Comparison of ENCODE assay signal across 11 cellular contexts in the genomic region with DNA sequence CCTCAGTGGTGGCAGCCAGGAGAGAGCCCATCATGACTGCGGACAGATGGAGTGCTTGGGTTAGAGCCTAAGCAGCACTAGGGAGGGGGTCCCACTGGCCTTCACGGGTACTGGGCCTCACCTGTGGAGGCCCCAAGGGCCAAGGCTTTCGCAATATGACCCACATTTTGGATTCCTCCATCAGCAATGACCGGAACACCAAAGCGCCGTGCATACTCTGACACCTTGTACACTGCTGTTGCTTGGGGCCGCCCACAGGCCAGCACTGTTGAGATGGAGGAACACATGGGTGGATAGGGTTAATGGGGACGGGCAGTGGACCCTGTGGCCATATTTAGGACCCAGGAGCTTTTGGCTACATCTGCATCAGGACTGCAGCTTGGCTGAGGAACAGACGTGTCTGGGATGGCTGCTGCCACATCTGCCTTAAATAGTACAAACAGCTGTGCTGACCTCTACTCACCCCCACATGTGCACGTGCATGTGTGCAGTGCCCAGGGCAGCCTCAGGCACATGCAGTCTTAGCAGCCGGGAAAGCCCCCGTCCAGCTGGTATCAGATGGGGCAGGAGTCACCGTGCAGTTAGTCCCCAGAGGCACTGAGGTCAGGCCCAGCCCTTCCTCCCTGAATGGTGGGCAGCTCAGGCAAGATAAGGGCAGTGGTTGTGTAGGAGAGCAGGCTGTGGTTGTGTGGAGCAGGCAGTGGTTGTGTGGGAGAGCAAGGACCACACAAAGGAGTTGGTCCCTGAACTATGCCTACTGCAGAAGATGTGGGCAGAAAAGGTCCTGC. TPM values are rescaled to one million over a fixed set of nuclear protein-coding genes. Genes with fewer than 3 reads are reported as not detected.
DNase-seq lines count a peak whose midpoint lies in the region; ATAC-seq and TF ChIP-seq lines count a peak whose summit lies in the region.
"Had no signal": no experiment of that assay in that cellular context is flagged by ENCODE, and none has a peak within 500 bp of the region (broad histone marks: within the 10 kb centered on the region; RNA-seq: fewer than 3 reads in every experiment).

No MANE protein-coding gene starts in this region.

- no peaks in the 10 kb centered on the region for H3K9me3 ChIP-seq in neural progenitor cell (ENCODE audit: low read depth)
- H3K9me3 ChIP-seq: SJSA1, uterus had no signal

- H3K36me3 ChIP-seq in neural progenitor cell, result no peaks in the 10 kb centered on the region
- H3K36me3 ChIP-seq: uterus had no signal

- H3K27me3 ChIP-seq in neural progenitor cell, result no peaks in the 10 kb centered on the region
- H3K27me3 ChIP-seq: SJSA1, uterus had no signal

- H3K4me1 Mint-ChIP-seq in dendritic cell treated with granulocyte-macrophage colony-stimulating factor and Interleukin-4, amounts not matched to agents 40 ng/mL and 50 ng/mL, for 4 days (ENCODE audit: low read depth), result peaks cover 73% of the 10 kb centered on the region
- H3K4me1 Mint-ChIP-seq in neural progenitor cell, result peaks cover 32% of the 10 kb centered on the region

- no peak overlapping the region for H3K9ac ChIP-seq in neural progenitor cell

- H3K4me3 ChIP-seq in GM12865 (ENCODE audit: low read depth, low read length) (no peak overlapping the region), neural progenitor cell (no peak overlapping the region)
- H3K4me3 ChIP-seq: SJSA1, uterus had no signal

- intact Hi-C loops in dendritic cell treated with granulocyte-macrophage colony-stimulating factor and Interleukin-4, amounts not matched to agents 40 ng/mL and 50 ng/mL, for 4 days (cut with micrococcal nuclease), result loop anchor here (5.0 kb wide), 2 partner anchors 33 to 67 kb away; partner anchors contain the start of genes P4HTM and QRICH1

- TF ChIP-seq CTCF in 22Rv1 (IDR thresholded peaks at IDR 0.05) (no peak), GM12865 (IDR thresholded peaks at IDR 0.05; ENCODE audit: insufficient read depth, low read depth, low read length, missing control alignments) (no peak), neural progenitor cell (IDR thresholded peaks at IDR 0.05) (no peak)

- peaks cover 19% of the 10 kb centered on the region for H3K4me1 ChIP-seq in neural progenitor cell

- H2AFZ ChIP-seq in neural progenitor cell (replicated peaks), result no peak overlapping the region

- H3K4me3 Mint-ChIP-seq in dendritic cell treated with granulocyte-macrophage colony-stimulating factor and Interleukin-4, amounts not matched to agents 40 ng/mL and 50 ng/mL, for 4 days, result no peak overlapping the region
- H3K4me3 Mint-ChIP-seq in neural progenitor cell, result no peak overlapping the region
- H3K4me3 Mint-ChIP-seq: central memory CD8-positive, alpha-beta T cell had no signal

- no peaks in the 10 kb centered on the region for H3K9me3 Mint-ChIP-seq in dendritic cell treated with granulocyte-macrophage colony-stimulating factor and Interleukin-4, amounts not matched to agents 40 ng/mL and 50 ng/mL, for 4 days
- H3K9me3 Mint-ChIP-seq in neural progenitor cell, result no peaks in the 10 kb centered on the region
- H3K9me3 Mint-ChIP-seq: central memory CD8-positive, alpha-beta T cell had no signal

- H3K27ac Mint-ChIP-seq in dendritic cell treated with granulocyte-macrophage colony-stimulating factor and Interleukin-4, amounts not matched to agents 40 ng/mL and 50 ng/mL, for 4 days, result peak overlapping the region; percentile 1
- no peak overlapping the region for H3K27ac Mint-ChIP-seq in neural progenitor cell

- no peak overlapping the region for H3K4me2 ChIP-seq in neural progenitor cell

- H3K27ac ChIP-seq in 22Rv1, result peak overlapping the region; percentile 98
- no peak overlapping the region for H3K27ac ChIP-seq in neural progenitor cell
- H3K27ac ChIP-seq: SJSA1, uterus had no signal

- ATAC-seq in HG02938 (IDR thresholded peaks at IDR 0.05; ENCODE audit: unreplicated experiment), result no peak

- H3K36me3 Mint-ChIP-seq in dendritic cell treated with granulocyte-macrophage colony-stimulating factor and Interleukin-4, amounts not matched to agents 40 ng/mL and 50 ng/mL, for 4 days (ENCODE audit: low read depth), result peaks cover 79% of the 10 kb centered on the region
- peaks cover 29% of the 10 kb centered on the region for H3K36me3 Mint-ChIP-seq in neural progenitor cell

- no peaks in the 10 kb centered on the region for H3K27me3 Mint-ChIP-seq in dendritic cell treated with granulocyte-macrophage colony-stimulating factor and Interleukin-4, amounts not matched to agents 40 ng/mL and 50 ng/mL, for 4 days
- H3K27me3 Mint-ChIP-seq in neural progenitor cell (ENCODE audit: insufficient read depth, low read depth), result peaks cover 14% of the 10 kb centered on the region
- H3K27me3 Mint-ChIP-seq: central memory CD8-positive, alpha-beta T cell had no signal

- H4K20me1 ChIP-seq in neural progenitor cell (ENCODE audit: low read depth), result peaks cover 9% of the 10 kb centered on the region

- peaks cover 49% of the 10 kb centered on the region for H3K79me2 ChIP-seq in neural progenitor cell (ENCODE audit: low read depth)

- peak; percentile 75 for DNase-seq in GM12865 (ENCODE audit: low read depth)
- DNase-seq in OCI-M2 (lab: John Stamatoyannopoulos, UW; ENCODE audit: unreplicated experiment), result peak; percentile 41
- DNase-seq in neural progenitor cell (ENCODE audit: low spot score), result no peak
- no peak for DNase-seq in effector CD4-positive, alpha-beta T cell
- no peak for DNase-seq in stimulated activated CD4-positive, alpha-beta T cell treated with anti-CD3 and anti-CD28 coated beads, Interleukin-1b, Interleukin-23, amount 100 ng/mL, for 48 hours
- DNase-seq: uterus had no signal

- peaks cover 60% of the 10 kb centered on the region for H3F3A ChIP-seq in neural progenitor cell (ENCODE audit: low read depth)

RNA-seq across cellular contexts. Expression of gene NDUFAF3, which starts 3.3 kb away (rescaled TPM):
- total RNA-seq in neural progenitor cell (ENCODE audit: low replicate concordance), result 26.2 and 36.8 TPM in 2 replicates

RNA-seq across cellular contexts. Expression of gene IMPDH2, which starts 4.0 kb away (rescaled TPM):
- 271 and 313 TPM in 2 replicates for total RNA-seq in neural progenitor cell (ENCODE audit: low replicate concordance)

RNA-seq across cellular contexts. Expression of gene DALRD3, which starts 6.8 kb away (rescaled TPM):
- 32.9 and 57.4 TPM in 2 replicates for total RNA-seq in neural progenitor cell (ENCODE audit: low replicate concordance)

RNA-seq across cellular contexts. Expression of gene WDR6, which starts 18.0 kb away (rescaled TPM):
- 131 and 215 TPM in 2 replicates for total RNA-seq in neural progenitor cell (ENCODE audit: low replicate concordance)

RNA-seq across cellular contexts. Expression of gene P4HTM, which starts 35.2 kb away (rescaled TPM):
- 15.3 and 34.6 TPM in 2 replicates for total RNA-seq in neural progenitor cell (ENCODE audit: low replicate concordance)

Comparison
In these comparisons a context has a peak if more than half of its experiments do, and no peak if none do; other contexts are left out.
1. DNase-seq: peak in GM12865 (single experiment) and OCI-M2 (single experiment); none in neural progenitor cell (single experiment), effector CD4-positive, alpha-beta T cell (single experiment) and stimulated activated CD4-positive, alpha-beta T cell treated with anti-CD3 and anti-CD28 coated beads, Interleukin-1b, Interleukin-23, amount 100 ng/mL, for 48 hours (single experiment).